In genomic region chr15:66865622-66866611, GRCh38 we compare ENCODE assay signal across 9 cellular contexts.
DNase-seq lines count a peak whose midpoint lies in the region; ATAC-seq and TF ChIP-seq lines count a peak whose summit lies in the region.
"Had no signal": no experiment of that assay in that cellular context is flagged by ENCODE, and none has a peak within 500 bp of the region (broad histone marks: within the 10 kb centered on the region; RNA-seq: fewer than 3 reads in every experiment).

No MANE protein-coding gene starts in this region.

- H3K36me3 Mint-ChIP-seq in activated T-cell treated with anti-CD3 and anti-CD28 coated beads, Interleukin-2, amount 50 U/mL, for 24 hours (ENCODE audit: low read depth): no peaks in the 10 kb centered on the region

- H3K9me2 ChIP-seq in SU-DHL-6 (replicated peaks; ENCODE audit: insufficient read depth, low read length): no peaks in the 10 kb centered on the region

- peak overlapping the region; percentile 54 for H3K27ac ChIP-seq in SU-DHL-6 (ENCODE audit: low read depth, low read length)

- peak overlapping the region; percentile 26 for H3K4me2 ChIP-seq in SU-DHL-6 (ENCODE audit: low read depth, low read length, poor library complexity, severe bottlenecking)

- H3K9ac ChIP-seq in SU-DHL-6 (ENCODE audit: low read length): 0 out of 2 replicates have a peak overlapping the region, but pooled peaks have one; percentile 3

- ATAC-seq in GM18907 (IDR thresholded peaks at IDR 0.05; ENCODE audit: unreplicated experiment) (peak; percentile 82), HG02973 (IDR thresholded peaks at IDR 0.05; ENCODE audit: unreplicated experiment) (peak; percentile 71), mucosa of descending colon (peak; percentile 66)
- ATAC-seq: HCT116 had no signal

- H3K4me1 ChIP-seq in mucosa of descending colon (ENCODE audit: low read depth): no peaks in the 10 kb centered on the region

- no peaks in the 10 kb centered on the region for H3K79me2 ChIP-seq in SU-DHL-6 (ENCODE audit: insufficient read depth, low read length)

- H3F3A ChIP-seq in SU-DHL-6 (ENCODE audit: insufficient read depth): peaks cover 20% of the 10 kb centered on the region

- no peak for TF ChIP-seq POLR2A in erythroblast (IDR thresholded peaks at IDR 0.05; ENCODE audit: low read length)

- no peak for TF ChIP-seq CTCF in SU-DHL-6 (IDR thresholded peaks at IDR 0.05; ENCODE audit: insufficient read depth, low read length, poor library complexity, severe bottlenecking)
- no peak for TF ChIP-seq CTCF in mucosa of descending colon (IDR thresholded peaks at IDR 0.05)

- no peak overlapping the region for H3K27ac Mint-ChIP-seq in activated T-cell treated with anti-CD3 and anti-CD28 coated beads, Interleukin-2, amount 50 U/mL, for 24 hours

- intact Hi-C loops in mucosa of descending colon (cut with DNase I, micrococcal nuclease): loop anchor here in 1 of 2 donors (10.0 kb wide), 1 partner anchor 261 kb away; no protein-coding TSS in a partner anchor

- peak in 1 of 3 donors; percentile 45 for DNase-seq in mucosa of descending colon
- no peak for DNase-seq in NCI-H2227 (lab: John Stamatoyannopoulos, UW; ENCODE audit: unreplicated experiment)
- DNase-seq in activated T-cell treated with anti-CD3 and anti-CD28 coated beads, Interleukin-2, amount 50 U/mL, for 24 hours: no peak
- DNase-seq in stimulated activated CD4-positive, alpha-beta T cell treated with anti-CD3 and anti-CD28 coated beads, Interleukin-2, amount 100 ng/mL, for 48 hours: no peak
- no peak for DNase-seq in erythroblast (lab: John Stamatoyannopoulos, UW)

- H3K36me3 ChIP-seq in SU-DHL-6 (ENCODE audit: low read length): no peaks in the 10 kb centered on the region
- H3K36me3 ChIP-seq in mucosa of descending colon (ENCODE audit: low read depth): no peaks in the 10 kb centered on the region

- H3K4me3 ChIP-seq in SU-DHL-6 (ENCODE audit: insufficient read depth, low read length, poor library complexity, severe bottlenecking) (no peak overlapping the region), mucosa of descending colon (no peak overlapping the region)

- H2AFZ ChIP-seq in SU-DHL-6 (ENCODE audit: low read depth, low read length, severe bottlenecking): no peak overlapping the region

- H3K4me1 Mint-ChIP-seq in activated T-cell treated with anti-CD3 and anti-CD28 coated beads, Interleukin-2, amount 50 U/mL, for 24 hours (ENCODE audit: low read depth): peaks cover 3% of the 10 kb centered on the region

- no peak overlapping the region for H3K4me3 Mint-ChIP-seq in activated T-cell treated with anti-CD3 and anti-CD28 coated beads, Interleukin-2, amount 50 U/mL, for 24 hours

- H3K9me3 Mint-ChIP-seq in activated T-cell treated with anti-CD3 and anti-CD28 coated beads, Interleukin-2, amount 50 U/mL, for 24 hours: no peaks in the 10 kb centered on the region

- H3K27me3 Mint-ChIP-seq in activated T-cell treated with anti-CD3 and anti-CD28 coated beads, Interleukin-2, amount 50 U/mL, for 24 hours: peaks cover 57% of the 10 kb centered on the region

- no peaks in the 10 kb centered on the region for H3K27me3 ChIP-seq in SU-DHL-6 (ENCODE audit: low read length)

- H4K20me1 ChIP-seq in SU-DHL-6 (ENCODE audit: low read depth, low read length): no peaks in the 10 kb centered on the region

- H3K9me3 ChIP-seq in SU-DHL-6 (ENCODE audit: insufficient read depth, low read length) (no peaks in the 10 kb centered on the region), mucosa of descending colon (no peaks in the 10 kb centered on the region)
